Comparison of ENCODE assay signal across 22 cellular contexts in genomic region chr6:13662651-13663334, GRCh38. TPM values are rescaled to one million over a fixed set of nuclear protein-coding genes. Genes with fewer than 3 reads are reported as not detected.
DNase-seq lines count a peak whose midpoint lies in the region; ATAC-seq and TF ChIP-seq lines count a peak whose summit lies in the region.
"Had no signal": no experiment of that assay in that cellular context is flagged by ENCODE, and none has a peak within 500 bp of the region (broad histone marks: within the 10 kb centered on the region; RNA-seq: fewer than 3 reads in every experiment).

No MANE protein-coding gene starts in this region.

- H3K9ac ChIP-seq in Karpas-422 (ENCODE audit: low read length) (no peak overlapping the region), trophoblast cell (ENCODE audit: low read length) (no peak overlapping the region)

- no peak overlapping the region for H3K14ac ChIP-seq in trophoblast cell (ENCODE audit: low read length)

- no peak for TF ChIP-seq CTCF in WERI-Rb-1 (IDR thresholded peaks at IDR 0.05; ENCODE audit: low read depth, low read length)

- H2BK5ac ChIP-seq in trophoblast cell (ENCODE audit: low read depth, low read length, poor library complexity): no peak overlapping the region

- H3K4ac ChIP-seq in trophoblast cell (ENCODE audit: low read depth, low read length): peak overlapping the region; percentile 52

- H2AFZ ChIP-seq in Karpas-422 (ENCODE audit: low read length): no peak overlapping the region
- no peak overlapping the region for H2AFZ ChIP-seq in trophoblast cell (ENCODE audit: insufficient read depth, low read length, poor library complexity)

- no peak overlapping the region for H3K27ac Mint-ChIP-seq in activated CD4-positive, alpha-beta T cell treated with anti-CD3 and anti-CD28 coated beads, Interleukin-2, amount 10 ng/mL, durations not matched to agents 24 days and 14 days
- H3K27ac Mint-ChIP-seq in effector memory CD8-positive, alpha-beta T cell: peak overlapping the region; percentile 5 to 68
- H3K27ac Mint-ChIP-seq: activated CD4-positive, alpha-beta memory T cell treated with anti-CD3 and anti-CD28 coated beads, Interleukin-2, amount 10 ng/mL, durations not matched to agents 7 days and 5 days; activated naive CD8-positive, alpha-beta T cell treated with anti-CD3 and anti-CD28 coated beads, Interleukin-2, amount 10 ng/mL, durations not matched to agents 7 days and 5 days had no signal

- ATAC-seq in effector memory CD8-positive, alpha-beta T cell (replicated peaks): no peak
- no peak for ATAC-seq in GM19328 (IDR thresholded peaks at IDR 0.05; ENCODE audit: unreplicated experiment)
- ATAC-seq: left ventricle myocardium superior had no signal

- no peaks in the 10 kb centered on the region for H3K36me3 ChIP-seq in Karpas-422 (ENCODE audit: insufficient read depth, low read length)
- H3K36me3 ChIP-seq in trophoblast cell (ENCODE audit: control insufficient read depth in 1 of 2, insufficient read depth in 2 of 2, low read length in 2 of 2): no peaks in the 10 kb centered on the region
- no peaks in the 10 kb centered on the region for H3K36me3 ChIP-seq in WERI-Rb-1
- H3K36me3 ChIP-seq: spleen, upper lobe of left lung had no signal

- no peak overlapping the region for H2BK12ac ChIP-seq in trophoblast cell (ENCODE audit: low read length)

- H3K9me3 ChIP-seq in Karpas-422 (ENCODE audit: low read length) (no peaks in the 10 kb centered on the region), trophoblast cell (ENCODE audit: insufficient read depth, low read depth, low read length) (no peaks in the 10 kb centered on the region), WERI-Rb-1 (ENCODE audit: severe bottlenecking) (no peaks in the 10 kb centered on the region)
- H3K9me3 ChIP-seq: spleen, upper lobe of left lung had no signal

- H3K4me3 ChIP-seq in Karpas-422 (ENCODE audit: low read length) (no peak overlapping the region), trophoblast cell (ENCODE audit: low read depth, low read length) (no peak overlapping the region), WERI-Rb-1 (ENCODE audit: low read depth, low read length) (no peak overlapping the region)
- H3K4me3 ChIP-seq: SK-N-MC, spleen, upper lobe of left lung had no signal

- intact Hi-C loops in activated CD4-positive, alpha-beta T cell treated with anti-CD3 and anti-CD28 coated beads, Interleukin-2, amount 10 ng/mL, durations not matched to agents 24 days and 14 days (cut with micrococcal nuclease): no loop called here

- no peaks in the 10 kb centered on the region for H3K27me3 ChIP-seq in Karpas-422 (ENCODE audit: low read length)
- no peaks in the 10 kb centered on the region for H3K27me3 ChIP-seq in trophoblast cell (ENCODE audit: insufficient read depth, low read length)
- no peaks in the 10 kb centered on the region for H3K27me3 ChIP-seq in WERI-Rb-1 (ENCODE audit: insufficient read depth, low read depth, severe bottlenecking)
- H3K27me3 ChIP-seq: spleen, upper lobe of left lung had no signal

- no peak overlapping the region for H4K91ac ChIP-seq in trophoblast cell (ENCODE audit: low read depth, low read length)

- H3K27ac ChIP-seq in Karpas-422 (ENCODE audit: low read length) (no peak overlapping the region), trophoblast cell (ENCODE audit: low read depth, low read length) (no peak overlapping the region), WERI-Rb-1 (no peak overlapping the region)
- H3K27ac ChIP-seq: SK-N-MC, spleen, upper lobe of left lung had no signal

- H3K9me3 Mint-ChIP-seq in activated CD4-positive, alpha-beta T cell treated with anti-CD3 and anti-CD28 coated beads, Interleukin-2, amount 10 ng/mL, durations not matched to agents 24 days and 14 days: peaks cover 3% of the 10 kb centered on the region
- H3K9me3 Mint-ChIP-seq in effector memory CD8-positive, alpha-beta T cell: no peaks in the 10 kb centered on the region
- H3K9me3 Mint-ChIP-seq: activated CD4-positive, alpha-beta memory T cell treated with anti-CD3 and anti-CD28 coated beads, Interleukin-2, amount 10 ng/mL, durations not matched to agents 7 days and 5 days; central memory CD8-positive, alpha-beta T cell had no signal

- no CpG with 5 or more reads among the region's 3 CpGs for WGBS in trophoblast cell (ENCODE audit: extremely low coverage, insufficient coverage, insufficient read length)

- DNase-seq in activated CD4-positive, alpha-beta T cell treated with anti-CD3 and anti-CD28 coated beads, Interleukin-2, amount 10 ng/mL, durations not matched to agents 24 days and 14 days: no peak
- no peak for DNase-seq in activated CD4-positive, alpha-beta T cell treated with anti-CD3 and anti-CD28 coated beads for 48 hours
- DNase-seq in Karpas-422 (no peak), trophoblast cell (no peak), WERI-Rb-1 (no peak)
- no peak for DNase-seq in effector memory CD8-positive, alpha-beta T cell
- DNase-seq in stimulated activated naive CD4-positive, alpha-beta T cell (lab: John Stamatoyannopoulos, UW): no peak
- DNase-seq: activated CD4-positive, alpha-beta memory T cell treated with anti-CD3 and anti-CD28 coated beads, Interleukin-2, amount 10 ng/mL, durations not matched to agents 7 days and 5 days; activated naive CD8-positive, alpha-beta T cell treated with anti-CD3 and anti-CD28 coated beads, Interleukin-2, amount 10 ng/mL, durations not matched to agents 7 days and 5 days; activated T-cell treated with anti-CD3 and anti-CD28 coated beads, Interleukin-2, amount 50 U/mL, for 1 hour; DMS79; erythroblast; foreskin fibroblast; left ventricle myocardium superior; NCI-H1436; NCI-H510A treated with DMSO at 0.1 percent for 48 hours; spleen; stimulated activated CD4-positive, alpha-beta T cell treated with anti-CD3 and anti-CD28 coated beads, Interleukin-4, amount 100 ng/mL, for 1 hour; upper lobe of left lung had no signal

- H3K79me2 ChIP-seq in Karpas-422 (ENCODE audit: low read length) (peaks cover 85% of the 10 kb centered on the region), trophoblast cell (ENCODE audit: control insufficient read depth, insufficient read depth, low read length, poor library complexity) (peaks cover 2% of the 10 kb centered on the region)

- H4K8ac ChIP-seq in trophoblast cell (ENCODE audit: low read depth, low read length): no peak overlapping the region

- H3K27me3 Mint-ChIP-seq in activated CD4-positive, alpha-beta T cell treated with anti-CD3 and anti-CD28 coated beads, Interleukin-2, amount 10 ng/mL, durations not matched to agents 24 days and 14 days: no peaks in the 10 kb centered on the region
- H3K27me3 Mint-ChIP-seq in effector memory CD8-positive, alpha-beta T cell: no peaks in the 10 kb centered on the region
- H3K27me3 Mint-ChIP-seq: activated CD4-positive, alpha-beta memory T cell treated with anti-CD3 and anti-CD28 coated beads, Interleukin-2, amount 10 ng/mL, durations not matched to agents 7 days and 5 days; activated naive CD8-positive, alpha-beta T cell treated with anti-CD3 and anti-CD28 coated beads, Interleukin-2, amount 10 ng/mL, durations not matched to agents 7 days and 5 days; central memory CD8-positive, alpha-beta T cell had no signal

- no peak overlapping the region for H2BK120ac ChIP-seq in trophoblast cell (ENCODE audit: insufficient read depth, low read length, poor library complexity)

- H3K4me2 ChIP-seq in Karpas-422 (ENCODE audit: low read depth, low read length, poor library complexity, severe bottlenecking) (peak overlapping the region; percentile 12), trophoblast cell (ENCODE audit: low read length) (no peak overlapping the region)

- H3K4me1 ChIP-seq in Karpas-422 (ENCODE audit: low read length) (peaks cover 14% of the 10 kb centered on the region), trophoblast cell (ENCODE audit: control insufficient read depth in 1 of 2, insufficient read depth in 2 of 2, low read length in 2 of 2) (no peaks in the 10 kb centered on the region)

- H3K9me2 ChIP-seq in Karpas-422 (replicated peaks; ENCODE audit: insufficient read depth, low read length): no peaks in the 10 kb centered on the region

- H2AK5ac ChIP-seq in trophoblast cell (ENCODE audit: low read length): no peak overlapping the region

- H3K18ac ChIP-seq in trophoblast cell (ENCODE audit: low read length): no peak overlapping the region

- H3K79me1 ChIP-seq in trophoblast cell (ENCODE audit: low read length): no peaks in the 10 kb centered on the region

- no peak overlapping the region for H4K12ac ChIP-seq in trophoblast cell (ENCODE audit: low read depth, low read length)

- peaks cover 55% of the 10 kb centered on the region for H3K4me1 Mint-ChIP-seq in activated CD4-positive, alpha-beta T cell treated with anti-CD3 and anti-CD28 coated beads, Interleukin-2, amount 10 ng/mL, durations not matched to agents 24 days and 14 days
- H3K4me1 Mint-ChIP-seq in effector memory CD8-positive, alpha-beta T cell (ENCODE audit: low read depth in 2 of 2): peaks cover 61 to 92% of the 10 kb centered on the region in 2 donors

- peaks cover 20% of the 10 kb centered on the region for H3K36me3 Mint-ChIP-seq in activated CD4-positive, alpha-beta T cell treated with anti-CD3 and anti-CD28 coated beads, Interleukin-2, amount 10 ng/mL, durations not matched to agents 24 days and 14 days (ENCODE audit: low read depth)
- H3K36me3 Mint-ChIP-seq in effector memory CD8-positive, alpha-beta T cell (ENCODE audit: insufficient read depth): no peaks in the 10 kb centered on the region

- peaks cover 66% of the 10 kb centered on the region for H4K20me1 ChIP-seq in Karpas-422 (ENCODE audit: insufficient read depth, low read depth, low read length)

- H3K4me3 Mint-ChIP-seq in activated CD4-positive, alpha-beta T cell treated with anti-CD3 and anti-CD28 coated beads, Interleukin-2, amount 10 ng/mL, durations not matched to agents 24 days and 14 days: peak overlapping the region; percentile 11
- peak overlapping the region; percentile 22 to 28 for H3K4me3 Mint-ChIP-seq in effector memory CD8-positive, alpha-beta T cell
- H3K4me3 Mint-ChIP-seq: activated CD4-positive, alpha-beta memory T cell treated with anti-CD3 and anti-CD28 coated beads, Interleukin-2, amount 10 ng/mL, durations not matched to agents 7 days and 5 days; activated naive CD8-positive, alpha-beta T cell treated with anti-CD3 and anti-CD28 coated beads, Interleukin-2, amount 10 ng/mL, durations not matched to agents 7 days and 5 days; central memory CD8-positive, alpha-beta T cell had no signal

- no peak overlapping the region for H3K23ac ChIP-seq in trophoblast cell (ENCODE audit: low read length)

RNA-seq across cellular contexts. Expression of gene NOL7, which starts 47.7 kb away (rescaled TPM):
- 103 and 104 TPM in 2 replicates for total RNA-seq in activated CD4-positive, alpha-beta T cell treated with anti-CD3 and anti-CD28 coated beads, Interleukin-2, amount 10 ng/mL, durations not matched to agents 24 days and 14 days
- 96.0 and 110 TPM in 2 replicates for total RNA-seq in Karpas-422 (2014; rRNA removed; shearing (Covaris generic); ENCODE audit: low replicate concordance)
- polyA plus RNA-seq in trophoblast cell (2013): 86.9 and 87.2 TPM in 2 replicates

RNA-seq across cellular contexts. Expression of gene RANBP9, which starts 48.8 kb away (rescaled TPM):
- 52.6 and 56.2 TPM in 2 replicates for total RNA-seq in activated CD4-positive, alpha-beta T cell treated with anti-CD3 and anti-CD28 coated beads, Interleukin-2, amount 10 ng/mL, durations not matched to agents 24 days and 14 days
- total RNA-seq in Karpas-422 (2014; rRNA removed; shearing (Covaris generic); ENCODE audit: low replicate concordance): 14.9 and 17.5 TPM in 2 replicates
- polyA plus RNA-seq in trophoblast cell (2013): 37.3 TPM in 2 replicates
